Comparison of ENCODE assay signal across 1 cellular context in genomic region chr9:124733964-124734740, GRCh38.
TF ChIP-seq lines count a peak whose summit lies in the region.

No MANE protein-coding gene starts in this region.

TF ChIP-seq in K562, 482 proteins besides CTCF, POLR2A, EP300 and RAD21:
- no peak for TF ChIP-seq STAG1 (CRISPR knock-in tag; IDR thresholded peaks at IDR 0.05; ENCODE audit: borderline replicate concordance)
- TF ChIP-seq ERF (CRISPR knock-in tag; IDR thresholded peaks at IDR 0.05), result no peak
- TF ChIP-seq TCF3 (CRISPR knock-in tag; IDR thresholded peaks at IDR 0.05), result peak; percentile 24; the same call in 1 of the 2 replicates
- TF ChIP-seq FUS (optimal IDR thresholded peaks at IDR 0.05; ENCODE audit: low read depth, low read length), result no peak
- TF ChIP-seq RBM14 (IDR thresholded peaks at IDR 0.05; ENCODE audit: borderline replicate concordance, insufficient read depth, low read depth, low read length), result no peak
